21 cellular contexts compared by ENCODE assay signal in the genomic region with DNA sequence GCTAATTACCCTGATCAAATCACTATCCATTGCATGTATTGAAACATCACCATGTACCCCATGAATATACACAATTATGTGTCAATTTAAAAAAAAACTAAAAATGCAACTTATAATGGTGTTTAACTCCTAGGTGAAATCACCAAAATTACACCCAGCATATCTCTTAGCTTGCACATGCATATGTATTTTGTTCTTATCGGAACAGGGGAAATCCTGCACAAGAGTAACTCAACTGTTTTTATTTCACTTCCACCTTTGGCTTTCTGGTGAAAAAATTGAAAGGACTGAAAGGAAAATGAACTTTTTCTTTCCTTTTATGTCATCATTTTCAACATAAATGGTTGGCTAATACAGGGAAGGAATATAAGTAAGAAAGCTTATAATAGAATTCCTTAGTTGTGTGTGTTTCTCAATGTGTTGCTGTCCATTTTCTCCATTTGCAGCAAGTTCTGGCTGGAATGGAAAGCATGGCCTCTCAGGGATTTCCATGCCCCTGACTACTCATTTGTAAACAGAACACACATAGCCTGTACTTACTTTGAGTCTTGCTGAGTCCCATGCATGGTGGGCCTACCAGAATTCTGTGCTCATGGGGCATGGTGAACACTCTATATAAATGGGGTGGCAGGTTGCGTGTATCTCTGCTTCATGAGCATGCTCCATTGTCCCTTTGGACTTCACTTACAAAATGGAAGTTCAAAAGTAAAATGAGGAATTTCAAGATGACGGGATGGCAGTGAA.
"Had no signal": no experiment of that assay in that cellular context is flagged by ENCODE, and none has a peak within 500 bp of the region (broad histone marks: within the 10 kb centered on the region; RNA-seq: fewer than 3 reads in every experiment).

No MANE protein-coding gene starts in this region.

- H3K27me3 ChIP-seq: colonic mucosa, neutrophil, suprapubic skin, thyroid gland had no signal

- H3K4me1 Mint-ChIP-seq: nephron had no signal

- H3K36me3 ChIP-seq: colonic mucosa, neutrophil, suprapubic skin, thyroid gland had no signal

- H3K9me3 ChIP-seq: colonic mucosa, neutrophil, suprapubic skin, thyroid gland had no signal

- H3K27ac ChIP-seq: colonic mucosa, neutrophil, suprapubic skin, thyroid gland had no signal

- H3K27me3 Mint-ChIP-seq: type B pancreatic cell had no signal

- H3K36me3 Mint-ChIP-seq: naive B cell had no signal

- H3K9me3 Mint-ChIP-seq: nephron, type B pancreatic cell had no signal

- ATAC-seq: left colon; left ventricle myocardium superior; stimulated activated naive CD8-positive, alpha-beta T cell treated with anti-CD3 and anti-CD28 coated beads, Interleukin-15, Interleukin-2, amounts not matched to agents 100 U/mL and 50 U/mL, for 24 hours had no signal

- DNase-seq: colonic mucosa; dermis blood vessel endothelial cell; endodermal cell; erythroblast; foreskin melanocyte; head of caudate nucleus; hippocampal formation; left colon; left ventricle myocardium superior; mesendoderm; naive B cell; posterior cingulate gyrus; small intestine; stimulated activated CD4-positive, alpha-beta T cell treated with anti-CD3 and anti-CD28 coated beads, Interleukin-12 subunit alpha, Interleukin-12 subunit beta, amount 100 ng/mL, for 4 hours; stimulated activated naive CD8-positive, alpha-beta T cell treated with anti-CD3 and anti-CD28 coated beads, Interleukin-15, Interleukin-2, amounts not matched to agents 100 U/mL and 50 U/mL, for 24 hours; thyroid gland had no signal

- H3K4me1 ChIP-seq: colonic mucosa, suprapubic skin, thyroid gland had no signal

- H3K4me3 ChIP-seq: colonic mucosa, lung, suprapubic skin, thyroid gland had no signal

- H3K27ac Mint-ChIP-seq: endodermal cell, nephron, type B pancreatic cell had no signal

- H3K4me3 Mint-ChIP-seq: endodermal cell, nephron, type B pancreatic cell had no signal
